ENCODE assay signal across 22 cellular contexts in genomic region chr14:21395450-21395849, GRCh38. TPM values are rescaled to one million over a fixed set of nuclear protein-coding genes. Genes with fewer than 3 reads are reported as not detected.
DNase-seq lines count a peak whose midpoint lies in the region; ATAC-seq and TF ChIP-seq lines count a peak whose summit lies in the region.
"Had no signal": no experiment of that assay in that cellular context is flagged by ENCODE, and none has a peak within 500 bp of the region (broad histone marks: within the 10 kb centered on the region; RNA-seq: fewer than 3 reads in every experiment).

No MANE protein-coding gene starts in this region.

- WGBS in IMR-90 (ENCODE audit: extremely low coverage in 2 of 2, insufficient read length in 1 of 2), 2 experiments, result no CpG with 5 or more reads among the region's 1 CpG

- H4K8ac ChIP-seq in IMR-90 (ENCODE audit: low read depth in 2 of 2, low read length in 2 of 2), result no peak overlapping the region

- intact Hi-C loops in left ventricle myocardium inferior (cut with micrococcal nuclease), result no loop called here
- intact Hi-C loops in IMR-90 (cut with micrococcal nuclease), result loop anchor here (5.0 kb wide), 1 partner anchor 37 kb away; no protein-coding TSS in a partner anchor
- intact Hi-C loops in PC-9 (cut with micrococcal nuclease; ENCODE audit: unreplicated experiment), result no loop called here

- no peak overlapping the region for H4K5ac ChIP-seq in IMR-90 (ENCODE audit: low read depth, low read length)

- dilution Hi-C loops in IMR-90 (cut with HindIII; ENCODE audit: low sequenced_read_pairs, unreplicated experiment), result no loop called here

- in situ Hi-C loops in IMR-90 (cut with MboI; ENCODE audit: low sequenced_read_pairs), result no loop called here

- no peak overlapping the region for H3K4ac ChIP-seq in IMR-90 (ENCODE audit: low read depth, low read length)

- H3K36me3 ChIP-seq in cardiac muscle cell (peaks cover 93% of the 10 kb centered on the region), left ventricle myocardium inferior (peaks cover 100% of the 10 kb centered on the region), IMR-90 (ENCODE audit: control insufficient read depth, insufficient read depth, low read length) (peaks cover 62% of the 10 kb centered on the region), PC-9 (ENCODE audit: low read depth) (peaks cover 11% of the 10 kb centered on the region; the same call in 1 of the 2 replicates)

- no peaks in the 10 kb centered on the region for H3K9me1 ChIP-seq in IMR-90 (ENCODE audit: insufficient read depth, low read length)

- H3K36me3 Mint-ChIP-seq in type B pancreatic cell, result peaks cover 57% of the 10 kb centered on the region

- no peaks in the 10 kb centered on the region for H3K4me1 Mint-ChIP-seq in type B pancreatic cell (ENCODE audit: unreplicated experiment)
- H3K4me1 Mint-ChIP-seq: H9 had no signal

- no peak overlapping the region for H3K56ac ChIP-seq in IMR-90 (ENCODE audit: extremely low read depth, insufficient read depth, low read length)

- no peak overlapping the region for H2BK20ac ChIP-seq in IMR-90 (ENCODE audit: low read depth, low read length)

- no peaks in the 10 kb centered on the region for H3K27me3 Mint-ChIP-seq in type B pancreatic cell

- no peaks in the 10 kb centered on the region for H3K9me2 ChIP-seq in PC-9 (ENCODE audit: insufficient read depth)

- H3K9me3 Mint-ChIP-seq in type B pancreatic cell, result no peaks in the 10 kb centered on the region
- H3K9me3 Mint-ChIP-seq: H9; T-helper 1 cell treated with Interleukin-12 subunit alpha and Interleukin-12 subunit beta and Interleukin-4 antibody, amounts not matched to agents 30 μg/mL and 1 μg/mL, for 36 hours had no signal

- no peak overlapping the region for H3K14ac ChIP-seq in IMR-90 (replicated peaks; ENCODE audit: low read depth, low read length)

- H3F3A ChIP-seq in PC-9 (ENCODE audit: insufficient read depth, low read depth), result no peaks in the 10 kb centered on the region

- no peak overlapping the region for H3K18ac ChIP-seq in IMR-90 (ENCODE audit: low read depth, low read length)

- no peak overlapping the region for H2BK15ac ChIP-seq in IMR-90 (ENCODE audit: low read depth, low read length)

- no peak overlapping the region for H3K23ac ChIP-seq in IMR-90 (ENCODE audit: low read depth, low read length)

- no peak for ATAC-seq in IMR-90 (ENCODE audit: low read depth)
- ATAC-seq: K562 had no signal

- no peak overlapping the region for H2AK9ac ChIP-seq in IMR-90 (replicated peaks; ENCODE audit: low read depth, low read length, poor library complexity)

- no peak for DNase-seq in cardiac muscle cell (ENCODE audit: low read depth in 1 of 2, low spot score in 1 of 2)
- no peak for DNase-seq in left ventricle myocardium inferior
- DNase-seq in IMR-90, result no peak
- no peak for DNase-seq in PC-9
- DNase-seq in type B pancreatic cell (ENCODE audit: extremely low spot score, unreplicated experiment), result no peak
- DNase-seq in activated effector memory CD4-positive, alpha-beta T cell treated with anti-CD3 and anti-CD28 coated beads, Interleukin-2, amount 50 U/mL, for 16 hours, result no peak
- no peak for DNase-seq in NCI-H345 treated with DMSO at 0.1 percent for 48 hours (lab: John Stamatoyannopoulos, UW; ENCODE audit: unreplicated experiment)
- no peak for DNase-seq in stimulated activated CD4-positive, alpha-beta T cell treated with anti-CD3 and anti-CD28 coated beads, Interleukin-12 subunit alpha, Interleukin-12 subunit beta, amount 100 ng/mL, for 4 hours
- DNase-seq: 8988T, AML-193, EL, GF-D8, H9, NCI-H1092 treated with DMSO at 0.1 percent for 48 hours, NCI-H1436 treated with DMSO at 0.1 percent for 48 hours, NCI-H1930, NCI-H510A, NCI-H748 treated with DMSO at 0.1 percent for 48 hours had no signal

- no peak overlapping the region for H4K91ac ChIP-seq in IMR-90 (ENCODE audit: insufficient read depth, low read depth, low read length)

- no peak overlapping the region for H2BK5ac ChIP-seq in IMR-90 (ENCODE audit: low read depth, low read length, poor library complexity, severe bottlenecking)

- POLR2A ChIA-PET in IMR-90 (lab: Charles Lee; ENCODE audit: unreplicated experiment), result no interaction called here
- POLR2A ChIA-PET in PC-9 (lab: Charles Lee; ENCODE audit: unreplicated experiment), result interaction anchor here (0.5 to 0.6 kb wide), 2 partner anchors 42 to 147 kb away, joined by 3 to 4 read pairs; no protein-coding TSS in a partner anchor

- TF ChIP-seq POLR2A in IMR-90 (IDR thresholded peaks at IDR 0.05; ENCODE audit: low read depth, low read length), result no peak

- H3K4me3 ChIP-seq in cardiac muscle cell (no peak overlapping the region), left ventricle myocardium inferior (no peak overlapping the region), IMR-90 (ENCODE audit: insufficient read depth, low read depth, low read length) (no peak overlapping the region), PC-9 (no peak overlapping the region)
- H3K4me3 ChIP-seq: K562, SJSA1 had no signal

- H3K4me3 Mint-ChIP-seq in type B pancreatic cell, result no peak overlapping the region
- H3K4me3 Mint-ChIP-seq: H9; T-helper 1 cell treated with Interleukin-12 subunit alpha and Interleukin-12 subunit beta and Interleukin-4 antibody, amounts not matched to agents 30 μg/mL and 1 μg/mL, for 36 hours had no signal

- H2BK120ac ChIP-seq in IMR-90 (ENCODE audit: low read depth, low read length), result no peak overlapping the region

- H4K20me1 ChIP-seq in IMR-90 (ENCODE audit: insufficient read depth, low read length) (no peaks in the 10 kb centered on the region), PC-9 (ENCODE audit: insufficient read depth) (no peaks in the 10 kb centered on the region; the same call in 1 of the 2 replicates)

- no peaks in the 10 kb centered on the region for H3K79me2 ChIP-seq in PC-9 (ENCODE audit: low read depth)

- no peak overlapping the region for H3K9ac ChIP-seq in IMR-90 (ENCODE audit: low read depth, low read length)

- no peak overlapping the region for H2AFZ ChIP-seq in IMR-90 (replicated peaks; ENCODE audit: low read length, poor library complexity)
- H2AFZ ChIP-seq in PC-9, result no peak overlapping the region

- CTCF ChIA-PET in IMR-90 (lab: Yijun Ruan, JAX), result interaction anchor here (0.6 kb wide), 1 partner anchor 90 kb away, joined by 3 read pairs; no protein-coding TSS in a partner anchor
- CTCF ChIA-PET in PC-9 (lab: Charles Lee), result no interaction called here

- BruUV-seq in IMR-90 (replicated peaks; lab: Mats Ljungman, UMichigan), result no TSS peak
- no TSS peak for BruUV-seq in PC-9 (replicated peaks; lab: Mats Ljungman, UMichigan)

- H3K9me3 ChIP-seq in cardiac muscle cell (ENCODE audit: low read depth), result no peaks in the 10 kb centered on the region
- H3K9me3 ChIP-seq in left ventricle myocardium inferior (replicated peaks), result no peaks in the 10 kb centered on the region
- no peaks in the 10 kb centered on the region for H3K9me3 ChIP-seq in IMR-90 (ENCODE audit: control insufficient read depth, insufficient read depth, low read length)
- no peaks in the 10 kb centered on the region for H3K9me3 ChIP-seq in PC-9 (ENCODE audit: insufficient read depth, low read depth)
- H3K9me3 ChIP-seq: SJSA1 had no signal

- peak; percentile 7 for TF ChIP-seq CTCF in cardiac muscle cell (IDR thresholded peaks at IDR 0.05; ENCODE audit: low read depth, low read length)
- no peak for TF ChIP-seq CTCF in left ventricle myocardium inferior (IDR thresholded peaks at IDR 0.05; ENCODE audit: borderline replicate concordance)
- TF ChIP-seq CTCF in IMR-90 (conservative IDR thresholded peaks at IDR 0.05; ENCODE audit: low read depth, low read length), result peak; percentile 11; the same call in 1 of the 2 replicates
- TF ChIP-seq CTCF in PC-9 (conservative IDR thresholded peaks at IDR 0.05), result peak; percentile 35; the same call in 1 of the 2 replicates
- TF ChIP-seq CTCF in type B pancreatic cell (conservative IDR thresholded peaks at IDR 0.05), result peak; percentile 26

- no peak for TF ChIP-seq RAD21 in IMR-90 (IDR thresholded peaks at IDR 0.05; ENCODE audit: low read length)

- H3K4me2 ChIP-seq in IMR-90 (ENCODE audit: low read depth, low read length) (no peak overlapping the region), PC-9 (no peak overlapping the region)

- H3K27ac ChIP-seq in cardiac muscle cell, result no peak overlapping the region
- H3K27ac ChIP-seq in left ventricle myocardium inferior (replicated peaks), result no peak overlapping the region
- no peak overlapping the region for H3K27ac ChIP-seq in IMR-90 (ENCODE audit: insufficient read depth, low read length)
- no peak overlapping the region for H3K27ac ChIP-seq in PC-9
- H3K27ac ChIP-seq: C4-2B, SJSA1 had no signal

- H3K4me1 ChIP-seq in cardiac muscle cell (ENCODE audit: low read depth), result no peaks in the 10 kb centered on the region
- H3K4me1 ChIP-seq in left ventricle myocardium inferior, result no peaks in the 10 kb centered on the region
- no peaks in the 10 kb centered on the region for H3K4me1 ChIP-seq in IMR-90 (ENCODE audit: control insufficient read depth, insufficient read depth, low read length)
- no peaks in the 10 kb centered on the region for H3K4me1 ChIP-seq in PC-9 (replicated peaks; ENCODE audit: insufficient read depth)
- H3K4me1 ChIP-seq: SJSA1 had no signal

- no peak overlapping the region for H3K27ac Mint-ChIP-seq in type B pancreatic cell
- H3K27ac Mint-ChIP-seq: H9; T-helper 1 cell treated with Interleukin-12 subunit alpha and Interleukin-12 subunit beta and Interleukin-4 antibody, amounts not matched to agents 30 μg/mL and 1 μg/mL, for 36 hours had no signal

- H3K79me1 ChIP-seq in IMR-90 (ENCODE audit: low read depth in 1 of 2, low read length in 2 of 2), result peaks cover 0 to 6% of the 10 kb centered on the region in 2 experiments; a peak in 3 of 4 replicates

- no peak overlapping the region for H2AK5ac ChIP-seq in IMR-90 (ENCODE audit: low read depth, low read length)

- H3K27me3 ChIP-seq in cardiac muscle cell, result no peaks in the 10 kb centered on the region
- no peaks in the 10 kb centered on the region for H3K27me3 ChIP-seq in left ventricle myocardium inferior (ENCODE audit: low read depth)
- H3K27me3 ChIP-seq in IMR-90 (ENCODE audit: control insufficient read depth, insufficient read depth, low read length), result no peaks in the 10 kb centered on the region
- no peaks in the 10 kb centered on the region for H3K27me3 ChIP-seq in PC-9 (ENCODE audit: insufficient read depth, low read depth)
- H3K27me3 ChIP-seq: SJSA1 had no signal

TF ChIP-seq in IMR-90, 13 proteins besides CTCF, POLR2A, EP300 and RAD21 (continues in another document):
- no peak for TF ChIP-seq FOS (IDR thresholded peaks at IDR 0.05; ENCODE audit: low read depth, low read length)

RNA-seq across cellular contexts. Expression of gene SUPT16H, which starts 11.6 kb away (rescaled TPM):
- total RNA-seq in cardiac muscle cell (42.5 and 61.2 TPM in 2 replicates), left ventricle myocardium inferior (27.5 TPM), IMR-90 (2012; rRNA removed) (103 and 134 TPM in 2 replicates), PC-9 (2021) (57.2 and 65.4 TPM in 2 replicates), type B pancreatic cell (ENCODE audit: low replicate concordance) (74.2 and 122 TPM in 2 replicates)
- polyA plus RNA-seq in cardiac muscle cell (61.7 and 86.0 TPM in 2 replicates), IMR-90 (2012; rRNA removed) (38.5 and 50.6 TPM in 2 replicates)
- polyA plus RNA-seq in IMR-90 (2012; cell fraction: cytosol; rRNA removed), result 11.2 and 13.8 TPM in 2 replicates
- 8.0 and 42.0 TPM in 2 replicates for polyA plus RNA-seq in IMR-90 (2012; cell fraction: nucleus; rRNA removed; ENCODE audit: low replicate concordance)
